ENCODE assay signal across 7 cellular contexts in genomic region chr1:164132001-164132400, GRCh38.
"Had no signal": no experiment of that assay in that cellular context is flagged by ENCODE, and none has a peak within 500 bp of the region (broad histone marks: within the 10 kb centered on the region; RNA-seq: fewer than 3 reads in every experiment).

No MANE protein-coding gene starts in this region.

- H3K4me3 ChIP-seq: GM23338 had no signal

- DNase-seq: H9, HCEC 1CT, KBM-7 had no signal

- H3K4me2 ChIP-seq: GM23338 had no signal

- H2AFZ ChIP-seq: GM23338 had no signal

- ATAC-seq: GM23338 had no signal

- FAIRE-seq: H1, H54, HTR-8/SVneo had no signal
